In genomic region chr2:11029136-11029535, GRCh38 we compare ENCODE assay signal across 23 cellular contexts.
"Had no signal": no experiment of that assay in that cellular context is flagged by ENCODE, and none has a peak within 500 bp of the region (broad histone marks: within the 10 kb centered on the region; RNA-seq: fewer than 3 reads in every experiment).

No MANE protein-coding gene starts in this region.

- H3K4me1 Mint-ChIP-seq: activated CD4-positive, alpha-beta T cell treated with anti-CD3 and anti-CD28 coated beads, Interleukin-2, amount 10 ng/mL, durations not matched to agents 7 days and 5 days; activated naive CD8-positive, alpha-beta T cell treated with anti-CD3 and anti-CD28 coated beads, Interleukin-2, amount 10 ng/mL, durations not matched to agents 7 days and 5 days; T-cell had no signal

- H3K27ac ChIP-seq: adrenal gland, breast epithelium had no signal

- H3K4me1 ChIP-seq: adrenal gland, breast epithelium had no signal

- H3K9me3 Mint-ChIP-seq: activated CD4-positive, alpha-beta T cell treated with anti-CD3 and anti-CD28 coated beads, Interleukin-2, amount 10 ng/mL, durations not matched to agents 7 days and 5 days had no signal

- H3K4me3 Mint-ChIP-seq: activated CD4-positive, alpha-beta T cell treated with anti-CD3 and anti-CD28 coated beads, Interleukin-2, amount 10 ng/mL, durations not matched to agents 7 days and 5 days; activated CD8-positive, alpha-beta T cell treated with anti-CD3 and anti-CD28 coated beads for 36 hours; activated naive CD8-positive, alpha-beta T cell treated with anti-CD3 and anti-CD28 coated beads, Interleukin-2, amount 10 ng/mL, durations not matched to agents 7 days and 5 days; activated T-cell treated with anti-CD3 and anti-CD28 coated beads, Interleukin-2, amount 50 U/mL, for 72 hours; T-cell had no signal

- H3K9me3 ChIP-seq: adrenal gland, breast epithelium had no signal

- FAIRE-seq: TTC549 had no signal

- H3K36me3 Mint-ChIP-seq: activated naive CD8-positive, alpha-beta T cell treated with anti-CD3 and anti-CD28 coated beads, Interleukin-2, amount 10 ng/mL, durations not matched to agents 7 days and 5 days; T-cell had no signal

- H3K27me3 ChIP-seq: adrenal gland, breast epithelium had no signal

- H3K36me3 ChIP-seq: adrenal gland, breast epithelium had no signal

- DNase-seq: activated CD4-positive, alpha-beta T cell treated with anti-CD3 and anti-CD28 coated beads, Interleukin-2, amount 10 ng/mL, durations not matched to agents 7 days and 5 days; activated CD4-positive, CD25-positive, alpha-beta regulatory T cell; activated CD8-positive, alpha-beta memory T cell treated with anti-CD3 and anti-CD28 coated beads, Interleukin-2, amount 50 U/mL, for 4 hours; activated CD8-positive, alpha-beta T cell treated with anti-CD3 and anti-CD28 coated beads for 36 hours; activated naive CD4-positive, alpha-beta T cell treated with anti-CD3 and anti-CD28 coated beads, Interleukin-2, amount 50 U/mL, for 16 hours; activated naive CD8-positive, alpha-beta T cell treated with anti-CD3 and anti-CD28 coated beads, Interleukin-2, amount 10 ng/mL, durations not matched to agents 7 days and 5 days; activated T-cell treated with anti-CD3 and anti-CD28 coated beads, Interleukin-2, amount 50 U/mL, for 72 hours; adrenal gland; aorta; caudate nucleus; Kasumi-1; NCI-H1105 treated with DMSO at 0.1 percent for 48 hours; NCI-H1436 treated with DMSO at 0.1 percent for 48 hours; NCI-H2029; NCI-H2107; NCI-H510A treated with DMSO at 0.1 percent for 48 hours; NCI-H748 treated with DMSO at 0.1 percent for 48 hours; SIG-M5; T-cell; T-helper 2 cell; T1000 had no signal

- H3K27ac Mint-ChIP-seq: activated CD4-positive, alpha-beta T cell treated with anti-CD3 and anti-CD28 coated beads, Interleukin-2, amount 10 ng/mL, durations not matched to agents 7 days and 5 days; activated CD8-positive, alpha-beta T cell treated with anti-CD3 and anti-CD28 coated beads for 36 hours; activated naive CD8-positive, alpha-beta T cell treated with anti-CD3 and anti-CD28 coated beads, Interleukin-2, amount 10 ng/mL, durations not matched to agents 7 days and 5 days; activated T-cell treated with anti-CD3 and anti-CD28 coated beads, Interleukin-2, amount 50 U/mL, for 72 hours; T-cell had no signal

- H3K4me3 ChIP-seq: adrenal gland, breast epithelium had no signal
